In the genomic region with DNA sequence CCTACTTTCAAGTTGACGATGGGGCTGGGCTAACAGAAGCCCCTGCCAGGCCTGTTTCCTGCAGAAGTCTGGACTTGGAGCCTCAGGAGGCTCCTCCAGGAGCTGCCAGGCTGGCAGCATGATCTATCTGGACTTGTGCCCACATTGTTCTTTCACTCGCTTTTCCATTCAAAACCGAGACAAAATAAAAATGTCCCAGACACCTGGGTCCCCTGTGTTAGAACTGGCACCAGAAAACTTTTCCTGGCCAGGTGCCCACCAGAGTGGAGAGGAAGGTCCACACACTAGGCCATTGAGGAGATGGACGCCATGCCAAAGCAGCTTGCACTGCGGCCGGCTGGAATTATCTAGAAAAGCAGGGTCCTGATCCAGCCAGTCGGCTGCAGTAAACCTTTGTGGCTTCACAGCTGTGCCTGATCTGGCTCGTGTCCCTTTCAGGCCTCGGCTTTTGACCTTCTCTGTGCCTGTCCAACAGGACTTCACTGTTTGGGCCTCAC, we compare ENCODE assay signal across 1 cellular context.
TF ChIP-seq lines count a peak whose summit lies in the region.

No MANE protein-coding gene starts in this region.

TF ChIP-seq in IMR-90, 13 proteins besides CTCF, POLR2A, EP300 and RAD21:
- TF ChIP-seq, protein P1, sequence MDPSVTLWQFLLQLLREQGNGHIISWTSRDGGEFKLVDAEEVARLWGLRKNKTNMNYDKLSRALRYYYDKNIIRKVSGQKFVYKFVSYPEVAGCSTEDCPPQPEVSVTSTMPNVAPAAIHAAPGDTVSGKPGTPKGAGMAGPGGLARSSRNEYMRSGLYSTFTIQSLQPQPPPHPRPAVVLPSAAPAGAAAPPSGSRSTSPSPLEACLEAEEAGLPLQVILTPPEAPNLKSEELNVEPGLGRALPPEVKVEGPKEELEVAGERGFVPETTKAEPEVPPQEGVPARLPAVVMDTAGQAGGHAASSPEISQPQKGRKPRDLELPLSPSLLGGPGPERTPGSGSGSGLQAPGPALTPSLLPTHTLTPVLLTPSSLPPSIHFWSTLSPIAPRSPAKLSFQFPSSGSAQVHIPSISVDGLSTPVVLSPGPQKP (IDR thresholded peaks at IDR 0.05; ENCODE audit: borderline replicate concordance, low read depth, low read length), result no peak
- TF ChIP-seq CEBPB (IDR thresholded peaks at IDR 0.05; ENCODE audit: low read depth, low read length) (no peak), SMC3 (IDR thresholded peaks at IDR 0.05; ENCODE audit: low read depth, low read length) (no peak), MXI1 (IDR thresholded peaks at IDR 0.05; ENCODE audit: borderline replicate concordance, low read depth, low read length) (no peak), FOS (IDR thresholded peaks at IDR 0.05; ENCODE audit: low read depth, low read length) (no peak), CHD1 (IDR thresholded peaks at IDR 0.05; ENCODE audit: low read depth, low read length) (no peak)
TF ChIP-seq in IMR-90: peak in this region for 0.
